Comparison of ENCODE assay signal across 8 cellular contexts in genomic region chr15:98658831-98659699, GRCh38. TPM values are rescaled to one million over a fixed set of nuclear protein-coding genes. Genes with fewer than 3 reads are reported as not detected.
DNase-seq lines count a peak whose midpoint lies in the region; ATAC-seq, FAIRE-seq and TF ChIP-seq lines count a peak whose summit lies in the region.

No MANE protein-coding gene starts in this region.

- TF ChIP-seq CTCF in K562 (IDR thresholded peaks at IDR 0.05 in 2 of 3, conservative IDR thresholded peaks at IDR 0.05 in 1 of 3; ENCODE audit: insufficient read depth in 2 of 3, low read depth in 1 of 3, low read length in 3 of 3) (peak; percentile 77 to 86 (median 83)), keratinocyte (optimal IDR thresholded peaks at IDR 0.05 in 1 of 3, IDR thresholded peaks at IDR 0.05 in 1 of 3, conservative IDR thresholded peaks at IDR 0.05 in 1 of 3; ENCODE audit: extremely low read depth in 1 of 3, insufficient read depth in 2 of 3, low read length in 3 of 3) (peak; percentile 77 to 90 (median 89)), testis (IDR thresholded peaks at IDR 0.05) (peak; percentile 46 to 81 (median 66))

- TF ChIP-seq RAD21 in K562 (CRISPR knock-in tag; conservative IDR thresholded peaks at IDR 0.05 in 1 of 2, IDR thresholded peaks at IDR 0.05 in 1 of 2): peak in 1 of 2 experiments; percentile 71; a peak in 3 of 4 replicates

- in situ Hi-C loops in K562 (cut with MboI): no loop called here

- intact Hi-C loops in K562 (cut with micrococcal nuclease) (loop anchor here (1.0 to 10.0 kb wide), 3 partner anchors 140 to 416 kb away; no protein-coding TSS in a partner anchor), testis (cut with DNase I; ENCODE audit: low total_unique reads) (no loop called here)

- H3K36me3 ChIP-seq in K562 (ENCODE audit: control insufficient read depth, insufficient read depth, low read length): no peaks in the 10 kb centered on the region
- peaks cover 7 to 8% of the 10 kb centered on the region in 2 experiments for H3K36me3 ChIP-seq in keratinocyte (ENCODE audit: control insufficient read depth in 2 of 2, extremely low read depth in 1 of 2, insufficient read depth in 2 of 2, low read length in 2 of 2)
- H3K36me3 ChIP-seq in testis (ENCODE audit: low read depth, missing control alignments): no peaks in the 10 kb centered on the region

- peaks cover 35% of the 10 kb centered on the region for H4K20me1 ChIP-seq in K562 (replicated peaks; ENCODE audit: control insufficient read depth, insufficient read depth, low read length)
- H4K20me1 ChIP-seq in keratinocyte (ENCODE audit: control insufficient read depth, extremely low read depth, insufficient read depth, low read length): peaks cover 3% of the 10 kb centered on the region

- H3K4me2 ChIP-seq in K562 (ENCODE audit: insufficient read depth, low read length) (no peak overlapping the region), keratinocyte (ENCODE audit: control insufficient read depth, extremely low read depth, insufficient read depth, low read depth, low read length) (peak overlapping the region; percentile 65)

- peaks cover 9 to 29% of the 10 kb centered on the region in 2 experiments for H3K27me3 ChIP-seq in K562 (ENCODE audit: control insufficient read depth in 2 of 2, insufficient read depth in 2 of 2, low read length in 2 of 2)
- H3K27me3 ChIP-seq in keratinocyte (ENCODE audit: control insufficient read depth, extremely low read depth, insufficient read depth, low read length): no peaks in the 10 kb centered on the region
- H3K27me3 ChIP-seq in testis: no peaks in the 10 kb centered on the region

- FAIRE-seq in GM19239 (lab: Jason Lieb, UNC) (peak; percentile 76), K562 (lab: Jason Lieb, UNC) (peak; percentile 90), keratinocyte (lab: Jason Lieb, UNC) (peak; percentile 83)

- DNase-seq in NCI-H1417 (lab: John Stamatoyannopoulos, UW) (peak; percentile 52 to 85 (median 65)), NCI-H1417 treated with DMSO at 0.1 percent for 48 hours (lab: John Stamatoyannopoulos, UW) (no peak), GM19239 (ENCODE audit: insufficient read length, low spot score) (no peak), NCI-H82 (lab: John Stamatoyannopoulos, UW) (peak; percentile 79), K562 (ENCODE audit: extremely low read depth in 1 of 4, low spot score in 3 of 4) (peak; percentile 40 to 56 (median 44)), keratinocyte (ENCODE audit: low read depth, low spot score) (no peak), testis (no peak)

- dilution Hi-C loops in keratinocyte (cut with MboI; ENCODE audit: extremely low pct_ligation_motif_present, low sequenced_read_pairs): no loop called here

- TF ChIP-seq POLR2A in K562 (conservative IDR thresholded peaks at IDR 0.05) (no peak), testis (IDR thresholded peaks at IDR 0.05) (no peak)

- CTCF ChIA-PET in K562 (lab: Yijun Ruan, JAX; ENCODE audit: low intra/inter-chr PET ratio): interaction anchor here (0.6 to 1.8 kb wide), 4 partner anchors 12 to 217 kb away, joined by 3 to 10 read pairs (median 6); no protein-coding TSS in a partner anchor

- H3K4me3 ChIP-seq in K562 (no peak overlapping the region), keratinocyte (ENCODE audit: control insufficient read depth in 2 of 3, extremely low read depth in 1 of 3, insufficient read depth in 2 of 3, low read depth in 1 of 3, low read length in 3 of 3) (no peak overlapping the region), testis (no peak overlapping the region)

- no peak overlapping the region for H3K9ac ChIP-seq in K562 (ENCODE audit: insufficient read depth in 1 of 2, low read depth in 2 of 2, low read length in 2 of 2)
- no peak overlapping the region for H3K9ac ChIP-seq in keratinocyte (ENCODE audit: control insufficient read depth, extremely low read depth, insufficient read depth, low read length)

- WGBS in K562 (ENCODE audit: insufficient coverage, low coverage, missing lambda C conversion rate): 9% methylated on average over 7 of the region's 7 CpGs
- 43 to 46% methylated on average over 7 of the region's 7 CpGs for WGBS in testis, 2 donors

- POLR2A ChIA-PET in K562 (lab: Yijun Ruan, JAX): no interaction called here

- ATAC-seq in HG03159 (IDR thresholded peaks at IDR 0.05; ENCODE audit: unreplicated experiment) (peak; percentile 93), K562 (peak; percentile 95)

- no TSS peak for BruUV-seq in K562 (replicated peaks; lab: Mats Ljungman, UMichigan)

- H3K4me1 ChIP-seq in K562 (replicated peaks in 1 of 2; ENCODE audit: control insufficient read depth in 2 of 2, insufficient read depth in 2 of 2, low read length in 2 of 2) (no peaks in the 10 kb centered on the region), keratinocyte (ENCODE audit: control insufficient read depth, extremely low read depth, insufficient read depth, low read length) (peaks cover 32% of the 10 kb centered on the region), testis (peaks cover 29% of the 10 kb centered on the region)

- H3K9me1 ChIP-seq in K562 (ENCODE audit: control insufficient read depth, insufficient read depth, low read length) (no peaks in the 10 kb centered on the region), keratinocyte (ENCODE audit: control insufficient read depth, extremely low read depth, insufficient read depth, low read length) (no peaks in the 10 kb centered on the region)

- no peak overlapping the region for H2AFZ ChIP-seq in K562 (ENCODE audit: low read depth, low read length)
- no peak overlapping the region for H2AFZ ChIP-seq in keratinocyte (ENCODE audit: control insufficient read depth, low read length)

- H3K27ac ChIP-seq in K562 (ENCODE audit: extremely low read depth, low read depth, low read length): no peak overlapping the region
- no peak overlapping the region for H3K27ac ChIP-seq in keratinocyte (ENCODE audit: control insufficient read depth, insufficient read depth, low read length)
- no peak overlapping the region for H3K27ac ChIP-seq in testis

- TF ChIP-seq EP300 in K562 (IDR thresholded peaks at IDR 0.05; ENCODE audit: low read length): no peak

- H3K9me3 ChIP-seq in K562 (replicated peaks; ENCODE audit: control insufficient read depth, insufficient read depth, low read depth, low read length): no peaks in the 10 kb centered on the region
- no peaks in the 10 kb centered on the region for H3K9me3 ChIP-seq in keratinocyte (ENCODE audit: control insufficient read depth, low read depth, low read length)
- no peaks in the 10 kb centered on the region for H3K9me3 ChIP-seq in testis

- no peaks in the 10 kb centered on the region for H3K79me2 ChIP-seq in K562 (ENCODE audit: control insufficient read depth, insufficient read depth, low read length)
- H3K79me2 ChIP-seq in keratinocyte (ENCODE audit: control insufficient read depth, insufficient read depth, low read length): peaks cover 99% of the 10 kb centered on the region

TF ChIP-seq in K562, 482 proteins besides CTCF, POLR2A, EP300 and RAD21 (continues in another document):
- no peak for TF ChIP-seq L3MBTL2 (IDR thresholded peaks at IDR 0.05)
- TF ChIP-seq DMBX1 (CRISPR knock-in tag; IDR thresholded peaks at IDR 0.05; ENCODE audit: borderline replicate concordance): no peak

RNA-seq across cellular contexts. Expression of gene IGF1R, which starts 10.7 kb away (rescaled TPM):
- 24.2 and 40.2 TPM in 2 replicates for total RNA-seq in K562 (2011; cell fraction: chromatin; rRNA removed; ENCODE audit: low replicate concordance)
- 28.0 and 30.7 TPM in 2 replicates for total RNA-seq in K562 (2011; cell fraction: nucleolus; rRNA removed)
- total RNA-seq in K562 (2011; cell fraction: nucleoplasm; rRNA removed): 29.8 and 30.2 TPM in 2 replicates
- total RNA-seq in K562 (2014; rRNA removed): 2.5 and 3.1 TPM in 2 replicates
- total RNA-seq in K562 (2014; rRNA removed; fragmentation: Illumina TruSeq; extraction: Trizol): 1.5 and 2.5 TPM in 2 replicates
- total RNA-seq in K562 (2015; rRNA removed; fragmentation: Illumina TruSeq; extraction: Trizol): 1.1 and 1.5 TPM in 2 replicates
- 4.0 and 8.0 TPM in 2 replicates for total RNA-seq in K562 (2021)
- 1.3 and 1.6 TPM in 2 replicates for polyA plus RNA-seq in K562 (2011; rRNA removed)
- 1.00 and 2.5 TPM in 2 replicates for polyA plus RNA-seq in K562 (2011; cell fraction: cytosol; rRNA removed)
- polyA plus RNA-seq in K562 (2011; cell fraction: nucleus; rRNA removed): 10.0 and 18.6 TPM in 2 replicates
- polyA plus RNA-seq in K562 (2012): 1.6 and 1.9 TPM in 2 replicates
- polyA plus RNA-seq in K562 (2014; fragmentation: Illumina TruSeq; extraction: Trizol): 1.5 TPM in 2 replicates
- polyA plus RNA-seq in K562 (2014; fragmentation: Nextera tagmentation; extraction: Ambion mirVana): under 1 TPM; 0.35 to 0.38 TPM
- 0.94 and 1.9 TPM in 2 replicates for polyA plus RNA-seq in K562 (2014; rRNA removed)
- 9.4 and 10.5 TPM in 2 replicates for polyA minus RNA-seq in K562 (2011; rRNA and poly(A)+ RNA removed)
- 5.3 and 14.5 TPM in 2 replicates for polyA minus RNA-seq in K562 (2011; cell fraction: cytosol; rRNA and poly(A)+ RNA removed)
- 12.4 and 13.0 TPM in 2 replicates for polyA minus RNA-seq in K562 (2011; cell fraction: nucleus; rRNA and poly(A)+ RNA removed)
- 13.3 to 30.0 TPM (median 14.5 TPM) in 3 replicates for polyA plus RNA-seq in keratinocyte
- polyA plus RNA-seq in keratinocyte (2011; ENCODE audit: low read depth): 11.4 TPM
- polyA plus RNA-seq in keratinocyte (2011; cell fraction: cytosol; rRNA removed): 11.8 and 16.3 TPM in 2 replicates
- polyA plus RNA-seq in keratinocyte (2011; cell fraction: nucleus; rRNA removed): 128 and 154 TPM in 2 replicates
- 16.4 and 36.9 TPM in 2 replicates for polyA plus RNA-seq in keratinocyte (2012; ENCODE audit: low replicate concordance)
- 90.6 to 247 TPM (median 137 TPM) in 3 replicates for polyA minus RNA-seq in keratinocyte
- 58.3 TPM for polyA minus RNA-seq in keratinocyte (2011; cell fraction: cytosol; rRNA and poly(A)+ RNA removed)
- polyA minus RNA-seq in keratinocyte (2011; cell fraction: nucleus; rRNA and poly(A)+ RNA removed): 247 and 446 TPM in 2 replicates
- 100 to 1,000 TPM; 157 to 172 TPM for total RNA-seq in testis
- polyA plus RNA-seq in testis (ENCODE audit: insufficient read depth, low read depth, low replicate concordance): 25.8 TPM

Comparison
In these comparisons a context has a peak if more than half of its experiments do, and no peak if none do; other contexts are left out.
1. DNase-seq: peak in NCI-H1417 (3 of 3), NCI-H82 (single experiment) and K562 (4 of 4); none in NCI-H1417 treated with DMSO at 0.1 percent for 48 hours (single experiment), GM19239 (single experiment), keratinocyte (single experiment) and testis (single experiment).
2. Peak in every context shown above with its lines, with median percentiles within 50 percentile points of each other: CTCF ChIP-seq.